ENCODE assay signal across 10 cellular contexts in genomic region chr15:101194246-101195138, GRCh38. TPM values are rescaled to one million over a fixed set of nuclear protein-coding genes. Genes with fewer than 3 reads are reported as not detected.
A peak's percentile ranks its signal among the peaks of the same experiment; 100 is the strongest.
DNase-seq lines count a peak whose midpoint lies in the region; ATAC-seq and TF ChIP-seq lines count a peak whose summit lies in the region.
"Had no signal": no experiment of that assay in that cellular context is flagged by ENCODE, and none has a peak within 500 bp of the region (broad histone marks: within the 10 kb centered on the region; RNA-seq: fewer than 3 reads in every experiment).

No MANE protein-coding gene starts in this region.

- TF ChIP-seq CTCF in suprapubic skin (IDR thresholded peaks at IDR 0.05), result no peak

- H3K27me3 ChIP-seq in suprapubic skin (no peaks in the 10 kb centered on the region), aorta (ENCODE audit: control insufficient read depth in 1 of 2, insufficient read depth in 2 of 2, low read length in 1 of 2) (no peaks in the 10 kb centered on the region)

- no peaks in the 10 kb centered on the region for H3K36me3 ChIP-seq in suprapubic skin
- no peaks in the 10 kb centered on the region for H3K36me3 ChIP-seq in aorta (ENCODE audit: control insufficient read depth in 1 of 2, insufficient read depth in 2 of 2, low read length in 1 of 2)

- H3K9me3 Mint-ChIP-seq in activated naive CD4-positive, alpha-beta T cell treated with anti-CD3 and anti-CD28 coated beads for 36 hours, result no peaks in the 10 kb centered on the region
- H3K9me3 Mint-ChIP-seq in T-cell (no peaks in the 10 kb centered on the region), immature natural killer cell (no peaks in the 10 kb centered on the region)

- H3K4me1 Mint-ChIP-seq in activated naive CD4-positive, alpha-beta T cell treated with anti-CD3 and anti-CD28 coated beads for 36 hours (ENCODE audit: low read depth), result peaks cover 81% of the 10 kb centered on the region
- H3K4me1 Mint-ChIP-seq in T-cell (peaks cover 63 to 80% (median 78%) of the 10 kb centered on the region in 3 donors), immature natural killer cell (peaks cover 64 to 87% of the 10 kb centered on the region in 2 donors)

- H3K27ac Mint-ChIP-seq in activated naive CD4-positive, alpha-beta T cell treated with anti-CD3 and anti-CD28 coated beads for 36 hours, result peak overlapping the region; percentile 14
- H3K27ac Mint-ChIP-seq in T-cell, result peak overlapping the region in 1 of 2 donors; percentile 18
- H3K27ac Mint-ChIP-seq in immature natural killer cell, result peak overlapping the region in 2 of 6 donors; percentile 43 to 71

- H3K4me1 ChIP-seq in suprapubic skin (peaks cover 85% of the 10 kb centered on the region), aorta (ENCODE audit: control insufficient read depth in 1 of 2, insufficient read depth in 2 of 2, low read length in 2 of 2) (peaks cover 0 to 7% of the 10 kb centered on the region in 2 donors)

- CTCF ChIA-PET in activated naive CD4-positive, alpha-beta T cell treated with anti-CD3 and anti-CD28 coated beads for 36 hours (lab: Charles Lee), result interaction anchor here (0.6 to 1.6 kb wide), 10 partner anchors 11 to 179 kb away, joined by 3 to 5 read pairs (median 3); no protein-coding TSS in a partner anchor
- CTCF ChIA-PET in T-cell (lab: Charles Lee), result interaction anchor here in 1 of 2 donors (1.2 kb wide), 1 partner anchor 12 kb away, joined by 3 read pairs; no protein-coding TSS in a partner anchor

- no peak for TF ChIP-seq POLR2A in suprapubic skin (IDR thresholded peaks at IDR 0.05)

- no peak for TF ChIP-seq EP300 in suprapubic skin (IDR thresholded peaks at IDR 0.05)

- ATAC-seq in T-cell (replicated peaks in 1 of 4) (peak; percentile 23 to 68 (median 65)), HG03521 (IDR thresholded peaks at IDR 0.05; ENCODE audit: unreplicated experiment) (no peak), aorta (ENCODE audit: low FRiP score) (no peak)

- intact Hi-C loops in activated naive CD4-positive, alpha-beta T cell treated with anti-CD3 and anti-CD28 coated beads for 36 hours (cut with micrococcal nuclease), result no loop called here
- intact Hi-C loops in aorta (cut with DNase I), result loop anchor here in 1 of 2 donors (5.0 kb wide), 1 partner anchor 58 kb away; the partner anchor contains the start of gene CHSY1

- H3K27ac ChIP-seq in suprapubic skin, result peak overlapping the region; percentile 80
- H3K27ac ChIP-seq in aorta (ENCODE audit: low read depth in 1 of 2, low read length in 2 of 2), result no peak overlapping the region

- H3K27me3 Mint-ChIP-seq in activated naive CD4-positive, alpha-beta T cell treated with anti-CD3 and anti-CD28 coated beads for 36 hours (ENCODE audit: low read depth), result no peaks in the 10 kb centered on the region
- H3K27me3 Mint-ChIP-seq in T-cell, result no peaks in the 10 kb centered on the region
- H3K27me3 Mint-ChIP-seq in immature natural killer cell (ENCODE audit: low read depth in 3 of 3), result peaks cover 0 to 2% (median 0%) of the 10 kb centered on the region in 3 donors

- peak overlapping the region; percentile 20 for H3K4me3 Mint-ChIP-seq in activated naive CD4-positive, alpha-beta T cell treated with anti-CD3 and anti-CD28 coated beads for 36 hours
- H3K4me3 Mint-ChIP-seq in T-cell (peak overlapping the region in 2 of 3 donors; percentile 13 to 62), immature natural killer cell (peak overlapping the region in 3 of 5 donors; percentile 34 to 50 (median 46))

- no peak for DNase-seq in activated naive CD4-positive, alpha-beta T cell treated with anti-CD3 and anti-CD28 coated beads for 36 hours
- no peak for DNase-seq in activated naive CD4-positive, alpha-beta T cell (lab: John Stamatoyannopoulos, UW)
- DNase-seq in T-cell, result no peak
- DNase-seq in immature natural killer cell, result no peak
- DNase-seq in suprapubic skin (ENCODE audit: low spot score in 2 of 2), result no peak
- DNase-seq in HPDE6-E6E7 (ENCODE audit: extremely low spot score), result no peak
- DNase-seq in aorta, result no peak
- DNase-seq: C1 segment of cervical spinal cord, NCI-H1694 treated with DMSO at 0.1 percent for 48 hours had no signal

- H3K4me3 ChIP-seq in suprapubic skin, result no peak overlapping the region
- H3K4me3 ChIP-seq in aorta (ENCODE audit: low read length in 2 of 2), result no peak overlapping the region

- POLR2A ChIA-PET in T-cell (lab: Charles Lee), result interaction anchor here in 1 of 2 donors (0.6 kb wide), 1 partner anchor 1527 kb away, joined by 3 read pairs; no protein-coding TSS in a partner anchor

- H3K9me3 ChIP-seq in suprapubic skin, result no peaks in the 10 kb centered on the region
- H3K9me3 ChIP-seq in aorta (ENCODE audit: control insufficient read depth, low read length), result no peaks in the 10 kb centered on the region

- 57% methylated on average over 10 of the region's 10 CpGs for WGBS in suprapubic skin
- WGBS in aorta, 2 donors, result 79 to 84% methylated on average over 10 of the region's 10 CpGs

- peaks cover 2% of the 10 kb centered on the region for H3K36me3 Mint-ChIP-seq in activated naive CD4-positive, alpha-beta T cell treated with anti-CD3 and anti-CD28 coated beads for 36 hours (ENCODE audit: low read depth)
- H3K36me3 Mint-ChIP-seq in T-cell, result no peaks in the 10 kb centered on the region
- no peaks in the 10 kb centered on the region for H3K36me3 Mint-ChIP-seq in immature natural killer cell

RNA-seq across cellular contexts. Expression of gene CHSY1, which starts 57.4 kb away (rescaled TPM):
- total RNA-seq in activated naive CD4-positive, alpha-beta T cell treated with anti-CD3 and anti-CD28 coated beads for 36 hours, result 10 to 100 TPM; 19.5 to 21.8 TPM
- total RNA-seq in T-cell (10 to 100 TPM; 10.8 to 17.7 (median 14.8) TPM), suprapubic skin (10 to 100 TPM; 29.7 to 39.6 (median 30.5) TPM), aorta (10 to 100 TPM; 65.4 to 78.4 TPM)
- polyA plus RNA-seq in immature natural killer cell (1 to 10 TPM; 2.8 to 4.0 (median 2.8) TPM), aorta (10 to 100 TPM; 10.8 to 34.2 TPM)

Comparison
In these comparisons a context has a peak if more than half of its experiments do, and no peak if none do; other contexts are left out.
1. ATAC-seq: peak in T-cell (4 of 4); none in HG03521 (single experiment) and aorta (single experiment).
2. Peak in every context shown above with its lines, with median percentiles within 50 percentile points of each other: H3K4me3 Mint-ChIP-seq.